ENCODE assay signal across 9 cellular contexts in the genomic region with DNA sequence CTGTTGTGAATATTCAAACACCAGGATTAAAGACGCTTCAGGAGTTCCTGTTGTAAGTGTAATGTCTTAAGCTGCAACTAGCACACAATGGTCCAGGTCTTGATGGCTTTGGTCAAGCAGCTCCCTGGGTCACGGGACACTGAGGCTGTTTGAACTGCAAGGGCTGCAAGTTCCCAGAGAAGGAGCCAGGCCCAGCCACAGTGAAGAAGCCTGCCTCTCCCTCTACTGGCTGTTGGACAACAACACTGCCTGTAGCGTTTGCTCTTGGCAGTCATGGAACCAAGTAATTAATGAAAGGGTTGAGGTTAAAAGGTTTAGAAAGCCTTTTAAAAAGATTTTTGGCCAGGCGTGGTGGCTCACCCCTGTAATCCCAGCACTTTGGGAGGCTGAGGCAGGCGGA. TPM values are rescaled to one million over a fixed set of nuclear protein-coding genes. Genes with fewer than 3 reads are reported as not detected.
DNase-seq lines count a peak whose midpoint lies in the region; ATAC-seq and TF ChIP-seq lines count a peak whose summit lies in the region.
"Had no signal": no experiment of that assay in that cellular context is flagged by ENCODE, and none has a peak within 500 bp of the region (broad histone marks: within the 10 kb centered on the region; RNA-seq: fewer than 3 reads in every experiment).

No MANE protein-coding gene starts in this region.

- H3K27me3 ChIP-seq in mammary epithelial cell (ENCODE audit: insufficient read depth, low read length), result no peaks in the 10 kb centered on the region
- no peaks in the 10 kb centered on the region for H3K27me3 ChIP-seq in CD4-positive, alpha-beta T cell (ENCODE audit: control insufficient read depth, insufficient read depth, low read length)

- no peaks in the 10 kb centered on the region for H3K36me3 Mint-ChIP-seq in CD4-positive, alpha-beta T cell (ENCODE audit: low read depth)
- H3K36me3 Mint-ChIP-seq: activated naive CD8-positive, alpha-beta T cell had no signal

- 76% methylated on average over 5 of the region's 5 CpGs for WGBS in mammary epithelial cell (ENCODE audit: low coverage, missing lambda C conversion rate)

- no peaks in the 10 kb centered on the region for H3K36me3 ChIP-seq in mammary epithelial cell (ENCODE audit: insufficient read depth, low read length)

- no peak for ATAC-seq in activated CD4-positive, CD25-positive, alpha-beta regulatory T cell treated with anti-CD3 and anti-CD28 coated beads, Interleukin-2, amount 50 U/mL, for 24 hours
- no peak for ATAC-seq in CD4-positive, alpha-beta T cell (ENCODE audit: poor library complexity)

- H3K4me2 ChIP-seq in mammary epithelial cell (ENCODE audit: insufficient read depth, low read depth, low read length), result no peak overlapping the region

- no peak overlapping the region for H3K4me3 ChIP-seq in LNCaP clone FGC (ENCODE audit: low read depth, low read length)
- H3K4me3 ChIP-seq in mammary epithelial cell (replicated peaks in 1 of 3; ENCODE audit: insufficient read depth in 1 of 3, low read depth in 2 of 3, low read length in 3 of 3), result no peak overlapping the region

- dilution Hi-C loops in mammary epithelial cell (cut with HindIII; ENCODE audit: low sequenced_read_pairs), result no loop called here

- H3K9me3 ChIP-seq in mammary epithelial cell (replicated peaks; ENCODE audit: insufficient read depth, low read length), result no peaks in the 10 kb centered on the region
- H3K9me3 ChIP-seq in CD4-positive, alpha-beta T cell (ENCODE audit: control insufficient read depth, low read length), result no peaks in the 10 kb centered on the region

- H3K27me3 Mint-ChIP-seq in CD4-positive, alpha-beta T cell, result no peaks in the 10 kb centered on the region
- H3K27me3 Mint-ChIP-seq: activated naive CD8-positive, alpha-beta T cell had no signal

- BruUV-seq in mammary epithelial cell (replicated peaks; lab: Mats Ljungman, UMichigan), result no TSS peak

- H3K27ac Mint-ChIP-seq in CD4-positive, alpha-beta T cell, result no peak overlapping the region
- H3K27ac Mint-ChIP-seq: activated naive CD8-positive, alpha-beta T cell had no signal

- H3K9ac ChIP-seq in mammary epithelial cell (ENCODE audit: insufficient read depth, low read length), result no peak overlapping the region

- no peak overlapping the region for H2AFZ ChIP-seq in mammary epithelial cell (ENCODE audit: low read depth, low read length)

- TF ChIP-seq CTCF in LNCaP clone FGC (IDR thresholded peaks at IDR 0.05; ENCODE audit: control insufficient read depth, extremely low read depth, insufficient read depth) (peak; percentile 77), mammary epithelial cell (conservative IDR thresholded peaks at IDR 0.05 in 1 of 2, IDR thresholded peaks at IDR 0.05 in 1 of 2; ENCODE audit: extremely low read depth in 1 of 2, insufficient read depth in 1 of 2, low read depth in 1 of 2, low read length in 2 of 2) (peak; percentile 15 to 20)
- no peak for TF ChIP-seq CTCF in CD4-positive, alpha-beta T cell (IDR thresholded peaks at IDR 0.05)

- H3K4me3 Mint-ChIP-seq in CD4-positive, alpha-beta T cell, result no peak overlapping the region
- H3K4me3 Mint-ChIP-seq: activated naive CD8-positive, alpha-beta T cell had no signal

- CTCF ChIA-PET in mammary epithelial cell (lab: Charles Lee; ENCODE audit: low non-redundant PET), result interaction anchor here (0.6 kb wide), 1 partner anchor 1066 kb away, joined by 15 read pairs; no protein-coding TSS in a partner anchor
- CTCF ChIA-PET in CD4-positive, alpha-beta T cell (lab: Charles Lee), result interaction anchor here (0.6 kb wide), 1 partner anchor 476 kb away, joined by 3 read pairs; no protein-coding TSS in a partner anchor

- no peaks in the 10 kb centered on the region for H3K79me2 ChIP-seq in mammary epithelial cell (ENCODE audit: insufficient read depth, low read length)

- in situ Hi-C loops in mammary epithelial cell (cut with MboI; ENCODE audit: low sequenced_read_pairs in 2 of 2), result no loop called here

- H3K9me3 Mint-ChIP-seq in CD4-positive, alpha-beta T cell, result no peaks in the 10 kb centered on the region

- no peaks in the 10 kb centered on the region for H3K4me1 Mint-ChIP-seq in CD4-positive, alpha-beta T cell (ENCODE audit: low read depth)

- DNase-seq in D341Med (ENCODE audit: low spot score) (peak; percentile 55), LNCaP clone FGC (ENCODE audit: low read depth) (peak; percentile 68), mammary epithelial cell (peak; percentile 26), lung microvascular endothelial cell (ENCODE audit: low read depth in 2 of 2) (peak; percentile 80 to 88), NOMO-1 treated with dmso at 0.1 percent for 144 hours (lab: John Stamatoyannopoulos, UW; ENCODE audit: unreplicated experiment) (no peak)
- no peak for DNase-seq in stimulated activated CD4-positive, alpha-beta T cell treated with anti-CD3 and anti-CD28 coated beads, Interleukin-4, amount 100 ng/mL, for 24 hours
- DNase-seq in CD4-positive, alpha-beta T cell, result no peak

- no peak overlapping the region for H3K27ac ChIP-seq in mammary epithelial cell (ENCODE audit: insufficient read depth, low read depth, low read length)
- H3K27ac ChIP-seq in CD4-positive, alpha-beta T cell (ENCODE audit: low read depth, low read length), result no peak overlapping the region

- intact Hi-C loops in mammary epithelial cell (cut with micrococcal nuclease), result no loop called here
- intact Hi-C loops in CD4-positive, alpha-beta T cell (cut with DNase I, micrococcal nuclease), result no loop called here

- no peaks in the 10 kb centered on the region for H4K20me1 ChIP-seq in mammary epithelial cell (ENCODE audit: insufficient read depth, low read length)

- H3K4me1 ChIP-seq in mammary epithelial cell (ENCODE audit: insufficient read depth, low read length), result peaks cover 7% of the 10 kb centered on the region

- POLR2A ChIA-PET in CD4-positive, alpha-beta T cell (lab: Charles Lee), result no interaction called here

RNA-seq across cellular contexts. Expression of gene GUSB, which starts 31.9 kb away (rescaled TPM):
- total RNA-seq in mammary epithelial cell (10 to 100 TPM; 13.3 to 22.4 TPM), lung microvascular endothelial cell (27.9 and 67.5 TPM in 2 replicates)
- 30.4 TPM for polyA plus RNA-seq in mammary epithelial cell
- polyA minus RNA-seq in mammary epithelial cell, result 29.6 TPM
- total RNA-seq in CD4-positive, alpha-beta T cell, result 10 to 100 TPM; 42.9 to 49.7 TPM

Comparison
In these comparisons a context has a peak if more than half of its experiments do, and no peak if none do; other contexts are left out.
1. DNase-seq: peak in D341Med (single experiment), LNCaP clone FGC (single experiment), mammary epithelial cell (single experiment) and lung microvascular endothelial cell (2 of 2); none in stimulated activated CD4-positive, alpha-beta T cell treated with anti-CD3 and anti-CD28 coated beads, Interleukin-4, amount 100 ng/mL, for 24 hours (single experiment), NOMO-1 treated with dmso at 0.1 percent for 144 hours (single experiment) and CD4-positive, alpha-beta T cell (0 of 10).